In the genomic region with DNA sequence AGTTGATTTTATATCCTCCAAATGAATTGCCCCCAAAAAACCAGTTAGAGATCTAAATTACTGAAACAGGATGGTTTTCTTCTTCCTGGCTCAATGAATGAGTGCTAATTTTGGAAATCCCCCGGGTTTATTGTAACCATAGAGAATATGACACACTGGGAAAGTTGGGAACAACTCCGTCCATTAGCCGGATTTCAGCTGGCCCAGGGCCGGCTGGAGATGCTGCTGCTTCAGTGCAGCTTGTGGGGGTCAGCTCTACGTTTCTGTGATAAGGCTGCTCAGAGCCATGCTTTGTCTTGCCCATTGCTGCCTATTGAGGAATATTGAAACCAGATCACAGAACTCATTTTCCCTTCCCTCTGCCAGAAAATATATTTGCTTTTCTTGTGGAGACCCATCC, we compare ENCODE assay signal across 1 cellular context.
TF ChIP-seq lines count a peak whose summit lies in the region.

No MANE protein-coding gene starts in this region.

TF ChIP-seq in GM23338, 12 proteins besides CTCF, POLR2A, EP300 and RAD21 (continued from another document):
- TF ChIP-seq, protein P1, sequence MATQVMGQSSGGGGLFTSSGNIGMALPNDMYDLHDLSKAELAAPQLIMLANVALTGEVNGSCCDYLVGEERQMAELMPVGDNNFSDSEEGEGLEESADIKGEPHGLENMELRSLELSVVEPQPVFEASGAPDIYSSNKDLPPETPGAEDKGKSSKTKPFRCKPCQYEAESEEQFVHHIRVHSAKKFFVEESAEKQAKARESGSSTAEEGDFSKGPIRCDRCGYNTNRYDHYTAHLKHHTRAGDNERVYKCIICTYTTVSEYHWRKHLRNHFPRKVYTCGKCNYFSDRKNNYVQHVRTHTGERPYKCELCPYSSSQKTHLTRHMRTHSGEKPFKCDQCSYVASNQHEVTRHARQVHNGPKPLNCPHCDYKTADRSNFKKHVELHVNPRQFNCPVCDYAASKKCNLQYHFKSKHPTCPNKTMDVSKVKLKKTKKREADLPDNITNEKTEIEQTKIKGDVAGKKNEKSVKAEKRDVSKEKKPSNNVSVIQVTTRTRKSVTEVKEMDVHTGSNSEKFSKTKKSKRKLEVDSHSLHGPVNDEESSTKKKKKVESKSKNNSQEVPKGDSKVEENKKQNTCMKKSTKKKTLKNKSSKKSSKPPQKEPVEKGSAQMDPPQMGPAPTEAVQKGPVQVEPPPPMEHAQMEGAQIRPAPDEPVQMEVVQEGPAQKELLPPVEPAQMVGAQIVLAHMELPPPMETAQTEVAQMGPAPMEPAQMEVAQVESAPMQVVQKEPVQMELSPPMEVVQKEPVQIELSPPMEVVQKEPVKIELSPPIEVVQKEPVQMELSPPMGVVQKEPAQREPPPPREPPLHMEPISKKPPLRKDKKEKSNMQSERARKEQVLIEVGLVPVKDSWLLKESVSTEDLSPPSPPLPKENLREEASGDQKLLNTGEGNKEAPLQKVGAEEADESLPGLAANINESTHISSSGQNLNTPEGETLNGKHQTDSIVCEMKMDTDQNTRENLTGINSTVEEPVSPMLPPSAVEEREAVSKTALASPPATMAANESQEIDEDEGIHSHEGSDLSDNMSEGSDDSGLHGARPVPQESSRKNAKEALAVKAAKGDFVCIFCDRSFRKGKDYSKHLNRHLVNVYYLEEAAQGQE (IDR thresholded peaks at IDR 0.05; ENCODE audit: unreplicated experiment): no peak
- TF ChIP-seq, protein P2, sequence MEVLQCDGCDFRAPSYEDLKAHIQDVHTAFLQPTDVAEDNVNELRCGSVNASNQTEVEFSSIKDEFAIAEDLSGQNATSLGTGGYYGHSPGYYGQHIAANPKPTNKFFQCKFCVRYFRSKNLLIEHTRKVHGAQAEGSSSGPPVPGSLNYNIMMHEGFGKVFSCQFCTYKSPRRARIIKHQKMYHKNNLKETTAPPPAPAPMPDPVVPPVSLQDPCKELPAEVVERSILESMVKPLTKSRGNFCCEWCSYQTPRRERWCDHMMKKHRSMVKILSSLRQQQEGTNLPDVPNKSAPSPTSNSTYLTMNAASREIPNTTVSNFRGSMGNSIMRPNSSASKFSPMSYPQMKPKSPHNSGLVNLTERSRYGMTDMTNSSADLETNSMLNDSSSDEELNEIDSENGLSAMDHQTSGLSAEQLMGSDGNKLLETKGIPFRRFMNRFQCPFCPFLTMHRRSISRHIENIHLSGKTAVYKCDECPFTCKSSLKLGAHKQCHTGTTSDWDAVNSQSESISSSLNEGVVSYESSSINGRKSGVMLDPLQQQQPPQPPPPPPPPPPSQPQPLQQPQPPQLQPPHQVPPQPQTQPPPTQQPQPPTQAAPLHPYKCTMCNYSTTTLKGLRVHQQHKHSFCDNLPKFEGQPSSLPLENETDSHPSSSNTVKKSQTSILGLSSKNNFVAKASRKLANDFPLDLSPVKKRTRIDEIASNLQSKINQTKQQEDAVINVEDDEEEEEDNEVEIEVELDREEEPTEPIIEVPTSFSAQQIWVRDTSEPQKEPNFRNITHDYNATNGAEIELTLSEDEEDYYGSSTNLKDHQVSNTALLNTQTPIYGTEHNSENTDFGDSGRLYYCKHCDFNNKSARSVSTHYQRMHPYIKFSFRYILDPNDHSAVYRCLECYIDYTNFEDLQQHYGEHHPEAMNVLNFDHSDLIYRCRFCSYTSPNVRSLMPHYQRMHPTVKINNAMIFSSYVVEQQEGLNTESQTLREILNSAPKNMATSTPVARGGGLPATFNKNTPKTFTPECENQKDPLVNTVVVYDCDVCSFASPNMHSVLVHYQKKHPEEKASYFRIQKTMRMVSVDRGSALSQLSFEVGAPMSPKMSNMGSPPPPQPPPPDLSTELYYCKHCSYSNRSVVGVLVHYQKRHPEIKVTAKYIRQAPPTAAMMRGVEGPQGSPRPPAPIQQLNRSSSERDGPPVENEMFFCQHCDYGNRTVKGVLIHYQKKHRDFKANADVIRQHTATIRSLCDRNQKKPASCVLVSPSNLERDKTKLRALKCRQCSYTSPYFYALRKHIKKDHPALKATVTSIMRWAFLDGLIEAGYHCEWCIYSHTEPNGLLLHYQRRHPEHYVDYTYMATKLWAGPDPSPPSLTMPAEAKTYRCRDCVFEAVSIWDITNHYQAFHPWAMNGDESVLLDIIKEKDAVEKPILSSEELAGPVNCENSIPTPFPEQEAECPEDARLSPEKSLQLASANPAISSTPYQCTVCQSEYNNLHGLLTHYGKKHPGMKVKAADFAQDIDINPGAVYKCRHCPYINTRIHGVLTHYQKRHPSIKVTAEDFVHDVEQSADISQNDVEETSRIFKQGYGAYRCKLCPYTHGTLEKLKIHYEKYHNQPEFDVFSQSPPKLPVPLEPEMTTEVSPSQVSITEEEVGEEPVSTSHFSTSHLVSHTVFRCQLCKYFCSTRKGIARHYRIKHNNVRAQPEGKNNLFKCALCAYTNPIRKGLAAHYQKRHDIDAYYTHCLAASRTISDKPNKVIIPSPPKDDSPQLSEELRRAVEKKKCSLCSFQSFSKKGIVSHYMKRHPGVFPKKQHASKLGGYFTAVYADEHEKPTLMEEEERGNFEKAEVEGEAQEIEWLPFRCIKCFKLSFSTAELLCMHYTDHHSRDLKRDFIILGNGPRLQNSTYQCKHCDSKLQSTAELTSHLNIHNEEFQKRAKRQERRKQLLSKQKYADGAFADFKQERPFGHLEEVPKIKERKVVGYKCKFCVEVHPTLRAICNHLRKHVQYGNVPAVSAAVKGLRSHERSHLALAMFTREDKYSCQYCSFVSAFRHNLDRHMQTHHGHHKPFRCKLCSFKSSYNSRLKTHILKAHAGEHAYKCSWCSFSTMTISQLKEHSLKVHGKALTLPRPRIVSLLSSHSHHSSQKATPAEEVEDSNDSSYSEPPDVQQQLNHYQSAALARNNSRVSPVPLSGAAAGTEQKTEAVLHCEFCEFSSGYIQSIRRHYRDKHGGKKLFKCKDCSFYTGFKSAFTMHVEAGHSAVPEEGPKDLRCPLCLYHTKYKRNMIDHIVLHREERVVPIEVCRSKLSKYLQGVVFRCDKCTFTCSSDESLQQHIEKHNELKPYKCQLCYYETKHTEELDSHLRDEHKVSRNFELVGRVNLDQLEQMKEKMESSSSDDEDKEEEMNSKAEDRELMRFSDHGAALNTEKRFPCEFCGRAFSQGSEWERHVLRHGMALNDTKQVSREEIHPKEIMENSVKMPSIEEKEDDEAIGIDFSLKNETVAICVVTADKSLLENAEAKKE (CRISPR knock-in tag; IDR thresholded peaks at IDR 0.05): no peak
TF ChIP-seq in GM23338: peak in this region for 0.
